Comparison of ENCODE assay signal across 25 cellular contexts in genomic region chr3:180421221-180421620, GRCh38.
A peak's percentile ranks its signal among the peaks of the same experiment; 100 is the strongest.
DNase-seq lines count a peak whose midpoint lies in the region; ATAC-seq, FAIRE-seq and TF ChIP-seq lines count a peak whose summit lies in the region.
"Had no signal": no experiment of that assay in that cellular context is flagged by ENCODE, and none has a peak within 500 bp of the region (broad histone marks: within the 10 kb centered on the region; RNA-seq: fewer than 3 reads in every experiment).

No MANE protein-coding gene starts in this region.

- intact Hi-C loops in testis (cut with DNase I; ENCODE audit: low total_unique reads) = no loop called here

- H4K20me1 ChIP-seq in GM23338 (replicated peaks; ENCODE audit: insufficient read depth) (no peaks in the 10 kb centered on the region), osteoblast (ENCODE audit: insufficient read depth, low read length) (no peaks in the 10 kb centered on the region)

- H3K36me3 ChIP-seq in GM23338 (ENCODE audit: insufficient read depth) (no peaks in the 10 kb centered on the region), bronchial epithelial cell (ENCODE audit: control insufficient read depth, insufficient read depth, low read length) (no peaks in the 10 kb centered on the region), osteoblast (ENCODE audit: insufficient read depth, low read length) (no peaks in the 10 kb centered on the region), testis (ENCODE audit: low read depth, missing control alignments) (no peaks in the 10 kb centered on the region), BE2C (no peaks in the 10 kb centered on the region)
- H3K36me3 ChIP-seq: Peyer's patch, uterus had no signal

- no peak for TF ChIP-seq POLR2A in testis (IDR thresholded peaks at IDR 0.05)

- H3K4me3 ChIP-seq in GM23338 = no peak overlapping the region
- no peak overlapping the region for H3K4me3 ChIP-seq in bronchial epithelial cell (ENCODE audit: low read depth, low read length)
- peak overlapping the region; percentile 47 for H3K4me3 ChIP-seq in osteoblast (ENCODE audit: insufficient read depth, low read length)
- no peak overlapping the region for H3K4me3 ChIP-seq in testis
- no peak overlapping the region for H3K4me3 ChIP-seq in BE2C (ENCODE audit: low read depth, low read length)
- H3K4me3 ChIP-seq: Peyer's patch, skin epidermis, uterus had no signal

- H3K4me1 ChIP-seq in GM23338 (ENCODE audit: insufficient read depth) (no peaks in the 10 kb centered on the region; the same call in 1 of the 2 replicates), osteoblast (ENCODE audit: insufficient read depth, low read length) (peaks cover 15% of the 10 kb centered on the region), testis (no peaks in the 10 kb centered on the region), BE2C (no peaks in the 10 kb centered on the region)
- H3K4me1 ChIP-seq: Peyer's patch, uterus had no signal

- H2AFZ ChIP-seq in GM23338 (peak overlapping the region; percentile 78; the same call in 1 of the 2 replicates), osteoblast (ENCODE audit: low read length) (peak overlapping the region; percentile 69)

- no peaks in the 10 kb centered on the region for H3K4me1 Mint-ChIP-seq in GM23338
- H3K4me1 Mint-ChIP-seq: B cell, IgD-negative memory B cell had no signal

- no peak overlapping the region for H3K4me2 ChIP-seq in GM23338
- H3K4me2 ChIP-seq in osteoblast (ENCODE audit: insufficient read depth, low read length) = peak overlapping the region; percentile 42

- no peak overlapping the region for H3K4me3 Mint-ChIP-seq in GM23338
- H3K4me3 Mint-ChIP-seq: B cell; effector memory CD8-positive, alpha-beta T cell; IgD-negative memory B cell; natural killer cell treated with Interleukin-12 subunit alpha and Interleukin-12 subunit beta and Interleukin-15 and Interleukin-18, amount 100 ng/mL, for 72 hours had no signal

- no peaks in the 10 kb centered on the region for H3K9me3 Mint-ChIP-seq in GM23338

- no peaks in the 10 kb centered on the region for H3F3A ChIP-seq in GM23338 (replicated peaks; ENCODE audit: low read depth)

- H3K27me3 Mint-ChIP-seq in GM23338 (ENCODE audit: insufficient read depth, low read depth, poor library complexity) = no peaks in the 10 kb centered on the region
- H3K27me3 Mint-ChIP-seq: B cell; effector memory CD8-positive, alpha-beta T cell; IgD-negative memory B cell; natural killer cell treated with Interleukin-12 subunit alpha and Interleukin-12 subunit beta and Interleukin-15 and Interleukin-18, amount 100 ng/mL, for 72 hours had no signal

- TF ChIP-seq CTCF in GM23338 (conservative IDR thresholded peaks at IDR 0.05; ENCODE audit: low read depth in 2 of 2) (no peak), bronchial epithelial cell (IDR thresholded peaks at IDR 0.05; ENCODE audit: insufficient read depth, low read length, severe bottlenecking) (no peak), osteoblast (IDR thresholded peaks at IDR 0.05; ENCODE audit: extremely low read depth, low read depth, low read length) (no peak), testis (IDR thresholded peaks at IDR 0.05) (no peak), BE2C (IDR thresholded peaks at IDR 0.05; ENCODE audit: low read depth, low read length) (no peak)

- no peaks in the 10 kb centered on the region for H3K79me2 ChIP-seq in GM23338 (replicated peaks; ENCODE audit: insufficient read depth)
- no peaks in the 10 kb centered on the region for H3K79me2 ChIP-seq in osteoblast (ENCODE audit: insufficient read depth, low read length)

- H3K27me3 ChIP-seq in GM23338 (ENCODE audit: insufficient read depth) (no peaks in the 10 kb centered on the region), bronchial epithelial cell (ENCODE audit: control insufficient read depth, insufficient read depth, low read length) (no peaks in the 10 kb centered on the region), osteoblast (ENCODE audit: insufficient read depth, low read length) (no peaks in the 10 kb centered on the region), testis (no peaks in the 10 kb centered on the region), BE2C (no peaks in the 10 kb centered on the region)
- H3K27me3 ChIP-seq: Peyer's patch, uterus had no signal

- no peaks in the 10 kb centered on the region for H3K9me2 ChIP-seq in GM23338 (ENCODE audit: insufficient read depth)

- H3K36me3 Mint-ChIP-seq in GM23338 (ENCODE audit: low read depth) = no peaks in the 10 kb centered on the region
- H3K36me3 Mint-ChIP-seq: IgD-negative memory B cell; natural killer cell treated with Interleukin-12 subunit alpha and Interleukin-12 subunit beta and Interleukin-15 and Interleukin-18, amount 100 ng/mL, for 72 hours had no signal

- WGBS in testis, 2 donors = 33 to 39% methylated on average over 2 of the region's 2 CpGs

- H3K27ac ChIP-seq in GM23338 (ENCODE audit: low read depth) (no peak overlapping the region; the same call in 1 of the 2 replicates), osteoblast (ENCODE audit: low read depth, low read length) (peak overlapping the region; percentile 71), testis (no peak overlapping the region)
- H3K27ac ChIP-seq: Peyer's patch, skin epidermis, uterus had no signal

- H3K9me3 ChIP-seq in osteoblast (ENCODE audit: low read depth, low read length) = no peaks in the 10 kb centered on the region
- H3K9me3 ChIP-seq in testis = no peaks in the 10 kb centered on the region
- no peaks in the 10 kb centered on the region for H3K9me3 ChIP-seq in BE2C
- H3K9me3 ChIP-seq: Peyer's patch, uterus had no signal

- no peak for ATAC-seq in GM23338
- ATAC-seq: effector memory CD8-positive, alpha-beta T cell; natural killer cell treated with Interleukin-12 subunit alpha and Interleukin-12 subunit beta and Interleukin-15 and Interleukin-18, amount 100 ng/mL, for 72 hours had no signal

- no peak overlapping the region for H3K27ac Mint-ChIP-seq in GM23338
- H3K27ac Mint-ChIP-seq: B cell; effector memory CD8-positive, alpha-beta T cell; IgD-negative memory B cell; natural killer cell treated with Interleukin-12 subunit alpha and Interleukin-12 subunit beta and Interleukin-15 and Interleukin-18, amount 100 ng/mL, for 72 hours had no signal

- no peak for DNase-seq in GM23338 (ENCODE audit: low spot score)
- peak; percentile 68 for DNase-seq in NCI-H226
- DNase-seq in bronchial epithelial cell (ENCODE audit: low read depth) = peak; percentile 75
- DNase-seq in osteoblast (ENCODE audit: insufficient read length, low spot score, missing footprints) = no peak
- DNase-seq in testis = no peak
- no peak for DNase-seq in Ammon's horn (ENCODE audit: low spot score)
- DNase-seq in BE2C = no peak
- DNase-seq: activated CD4-positive, alpha-beta T cell treated with anti-CD3 and anti-CD28 coated beads for 48 hours; activated CD8-positive, alpha-beta memory T cell treated with anti-CD3 and anti-CD28 coated beads, Interleukin-2, amount 50 U/mL, for 4 hours; activated gamma-delta T cell treated with Interleukin-2 at 50 U/mL for 16 hours; amygdala; cerebellar nuclear complex; effector memory CD8-positive, alpha-beta T cell; foreskin fibroblast; kidney glomerular epithelial cell; NCI-H1092; NCI-H69; Peyer's patch; stimulated activated CD4-positive, alpha-beta T cell treated with anti-CD3 and anti-CD28 coated beads, Interleukin-4, amount 100 ng/mL, for 1 hour; uterus had no signal

- no peak for FAIRE-seq in bronchial epithelial cell (lab: Jason Lieb, UNC)
- FAIRE-seq: TTC549 had no signal

TF ChIP-seq in GM23338, 12 proteins besides CTCF, POLR2A, EP300 and RAD21 (continues in another document):
- TF ChIP-seq POLR2AphosphoS5 (IDR thresholded peaks at IDR 0.05; ENCODE audit: low read depth) = no peak
- no peak for TF ChIP-seq STAT1 (IDR thresholded peaks at IDR 0.05; ENCODE audit: unreplicated experiment)
- TF ChIP-seq ETS1 (IDR thresholded peaks at IDR 0.05) = no peak
- no peak for TF ChIP-seq NANOG (IDR thresholded peaks at IDR 0.05; ENCODE audit: borderline replicate concordance)
- TF ChIP-seq ZNF114 (CRISPR knock-in tag; IDR thresholded peaks at IDR 0.05) = no peak

Comparison
In these comparisons a context has a peak if more than half of its experiments do, and no peak if none do; other contexts are left out.
1. DNase-seq: peak in NCI-H226 (single experiment) and bronchial epithelial cell (single experiment); none in GM23338 (single experiment), osteoblast (single experiment), testis (single experiment), Ammon's horn (single experiment) and BE2C (single experiment).